1 cellular context compared by ENCODE assay signal in the genomic region with DNA sequence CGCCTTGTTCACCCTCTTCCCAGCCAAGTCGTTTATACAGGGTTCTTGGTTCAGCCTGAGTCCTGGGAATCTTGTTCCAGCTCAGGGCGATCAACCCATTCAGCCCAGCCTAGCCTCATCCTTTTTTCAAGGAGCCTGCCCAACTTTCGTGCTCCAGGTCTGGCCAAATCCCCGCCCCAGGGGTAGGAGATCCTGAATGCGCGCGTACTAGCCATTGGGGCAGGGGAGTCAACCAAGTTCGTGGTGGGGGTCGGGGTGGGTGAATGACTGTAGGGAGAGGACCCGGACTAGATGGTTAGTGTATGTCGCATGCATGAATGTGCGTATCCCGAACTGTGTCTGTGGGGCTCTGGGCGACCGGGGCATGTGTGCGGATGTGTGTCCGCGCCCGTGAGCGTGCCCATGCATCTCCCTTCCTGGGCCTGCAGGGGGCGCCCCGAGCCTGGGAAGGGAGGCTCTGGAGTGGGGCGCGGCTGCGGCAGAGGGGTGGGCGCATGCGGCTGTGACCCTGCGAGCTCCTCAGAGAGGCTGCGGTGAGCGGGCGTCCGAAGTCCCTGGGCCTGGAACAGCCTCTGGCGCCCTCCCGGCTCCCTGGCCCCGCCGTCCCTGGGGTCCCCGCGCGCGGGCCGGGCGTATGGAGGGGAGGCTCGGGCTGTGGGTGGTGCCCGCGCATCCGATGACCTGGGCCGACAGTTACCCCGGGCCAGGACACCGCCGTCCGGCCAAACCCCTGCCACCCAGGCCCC.
A peak's percentile ranks its signal among the peaks of the same experiment; 100 is the strongest.
TF ChIP-seq lines count a peak whose summit lies in the region.

No MANE protein-coding gene starts in this region.

TF ChIP-seq in HepG2, 621 proteins besides CTCF, POLR2A, EP300 and RAD21 (continued from another document and continues in another):
- TF ChIP-seq PBX3 (CRISPR knock-in tag; IDR thresholded peaks at IDR 0.05; ENCODE audit: borderline replicate concordance) (no peak), TAF15 (IDR thresholded peaks at IDR 0.05; ENCODE audit: low read depth, low read length, poor library complexity, severe bottlenecking) (no peak), ZNF768 (CRISPR knock-in tag; IDR thresholded peaks at IDR 0.05) (peak; percentile 23; the same call in 1 of the 2 replicates), GABPB1 (CRISPR knock-in tag; IDR thresholded peaks at IDR 0.05) (peak; percentile 53; the same call in 1 of the 2 replicates), ATM (IDR thresholded peaks at IDR 0.05; ENCODE audit: borderline replicate concordance) (no peak), SP5 (CRISPR knock-in tag; IDR thresholded peaks at IDR 0.05; ENCODE audit: borderline replicate concordance, low read depth) (no peak), PRMT3 (CRISPR knock-in tag; IDR thresholded peaks at IDR 0.05; ENCODE audit: borderline replicate concordance, low read depth) (no peak), ZNF563 (CRISPR knock-in tag; IDR thresholded peaks at IDR 0.05) (no peak), ZNF75D (CRISPR knock-in tag; IDR thresholded peaks at IDR 0.05; ENCODE audit: borderline replicate concordance) (no peak), HHEX (CRISPR knock-in tag; IDR thresholded peaks at IDR 0.05) (no peak), CC2D1A (CRISPR knock-in tag; IDR thresholded peaks at IDR 0.05) (no peak), RCOR2 (CRISPR knock-in tag; IDR thresholded peaks at IDR 0.05) (no peak), ZSCAN21 (CRISPR knock-in tag; IDR thresholded peaks at IDR 0.05; ENCODE audit: borderline replicate concordance) (no peak), ZBTB10 (CRISPR knock-in tag; IDR thresholded peaks at IDR 0.05; ENCODE audit: borderline replicate concordance) (no peak), ELF4 (CRISPR knock-in tag; IDR thresholded peaks at IDR 0.05; ENCODE audit: borderline replicate concordance) (no peak), ELF3 (CRISPR knock-in tag; IDR thresholded peaks at IDR 0.05) (no peak), ZNF616 (CRISPR knock-in tag; IDR thresholded peaks at IDR 0.05; ENCODE audit: low read depth) (no peak), ZNF574 (CRISPR knock-in tag; IDR thresholded peaks at IDR 0.05) (peak; percentile 46; the same call in 1 of the 2 replicates), ZNF878 (CRISPR knock-in tag; IDR thresholded peaks at IDR 0.05) (no peak), CBFB (CRISPR knock-in tag; IDR thresholded peaks at IDR 0.05) (0 out of 2 replicates have a peak, but pooled peaks have one; percentile 43), ZSCAN25 (CRISPR knock-in tag; IDR thresholded peaks at IDR 0.05) (no peak), ZNF451 (CRISPR knock-in tag; IDR thresholded peaks at IDR 0.05) (0 out of 2 replicates have a peak, but pooled peaks have one; percentile 59), MZF1 (CRISPR knock-in tag; IDR thresholded peaks at IDR 0.05; ENCODE audit: borderline replicate concordance) (no peak), KDM5B (CRISPR knock-in tag; IDR thresholded peaks at IDR 0.05; ENCODE audit: borderline replicate concordance) (peak; percentile 61; the same call in 1 of the 2 replicates), POLR2AphosphoS2 (IDR thresholded peaks at IDR 0.05; ENCODE audit: low read depth, low read length) (no peak), KLF12 (CRISPR knock-in tag; IDR thresholded peaks at IDR 0.05; ENCODE audit: borderline replicate concordance) (no peak), BHLHE40 (IDR thresholded peaks at IDR 0.05; ENCODE audit: low read length) (0 out of 2 replicates have a peak, but pooled peaks have one; percentile 52), CREB3 (CRISPR knock-in tag; IDR thresholded peaks at IDR 0.05) (no peak), KDM4B (CRISPR knock-in tag; IDR thresholded peaks at IDR 0.05) (no peak), ZBTB44 (CRISPR knock-in tag; IDR thresholded peaks at IDR 0.05) (no peak), GFI1 (CRISPR knock-in tag; IDR thresholded peaks at IDR 0.05; ENCODE audit: borderline replicate concordance) (no peak)
- TF ChIP-seq, protein P1, sequence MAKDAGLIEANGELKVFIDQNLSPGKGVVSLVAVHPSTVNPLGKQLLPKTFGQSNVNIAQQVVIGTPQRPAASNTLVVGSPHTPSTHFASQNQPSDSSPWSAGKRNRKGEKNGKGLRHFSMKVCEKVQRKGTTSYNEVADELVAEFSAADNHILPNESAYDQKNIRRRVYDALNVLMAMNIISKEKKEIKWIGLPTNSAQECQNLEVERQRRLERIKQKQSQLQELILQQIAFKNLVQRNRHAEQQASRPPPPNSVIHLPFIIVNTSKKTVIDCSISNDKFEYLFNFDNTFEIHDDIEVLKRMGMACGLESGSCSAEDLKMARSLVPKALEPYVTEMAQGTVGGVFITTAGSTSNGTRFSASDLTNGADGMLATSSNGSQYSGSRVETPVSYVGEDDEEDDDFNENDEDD (CRISPR knock-in tag; IDR thresholded peaks at IDR 0.05; ENCODE audit: borderline replicate concordance) = no peak
- TF ChIP-seq, protein P2, sequence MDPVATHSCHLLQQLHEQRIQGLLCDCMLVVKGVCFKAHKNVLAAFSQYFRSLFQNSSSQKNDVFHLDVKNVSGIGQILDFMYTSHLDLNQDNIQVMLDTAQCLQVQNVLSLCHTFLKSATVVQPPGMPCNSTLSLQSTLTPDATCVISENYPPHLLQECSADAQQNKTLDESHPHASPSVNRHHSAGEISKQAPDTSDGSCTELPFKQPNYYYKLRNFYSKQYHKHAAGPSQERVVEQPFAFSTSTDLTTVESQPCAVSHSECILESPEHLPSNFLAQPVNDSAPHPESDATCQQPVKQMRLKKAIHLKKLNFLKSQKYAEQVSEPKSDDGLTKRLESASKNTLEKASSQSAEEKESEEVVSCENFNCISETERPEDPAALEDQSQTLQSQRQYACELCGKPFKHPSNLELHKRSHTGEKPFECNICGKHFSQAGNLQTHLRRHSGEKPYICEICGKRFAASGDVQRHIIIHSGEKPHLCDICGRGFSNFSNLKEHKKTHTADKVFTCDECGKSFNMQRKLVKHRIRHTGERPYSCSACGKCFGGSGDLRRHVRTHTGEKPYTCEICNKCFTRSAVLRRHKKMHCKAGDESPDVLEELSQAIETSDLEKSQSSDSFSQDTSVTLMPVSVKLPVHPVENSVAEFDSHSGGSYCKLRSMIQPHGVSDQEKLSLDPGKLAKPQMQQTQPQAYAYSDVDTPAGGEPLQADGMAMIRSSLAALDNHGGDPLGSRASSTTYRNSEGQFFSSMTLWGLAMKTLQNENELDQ (CRISPR knock-in tag; IDR thresholded peaks at IDR 0.05; ENCODE audit: borderline replicate concordance) = no peak
- TF ChIP-seq, protein P3, sequence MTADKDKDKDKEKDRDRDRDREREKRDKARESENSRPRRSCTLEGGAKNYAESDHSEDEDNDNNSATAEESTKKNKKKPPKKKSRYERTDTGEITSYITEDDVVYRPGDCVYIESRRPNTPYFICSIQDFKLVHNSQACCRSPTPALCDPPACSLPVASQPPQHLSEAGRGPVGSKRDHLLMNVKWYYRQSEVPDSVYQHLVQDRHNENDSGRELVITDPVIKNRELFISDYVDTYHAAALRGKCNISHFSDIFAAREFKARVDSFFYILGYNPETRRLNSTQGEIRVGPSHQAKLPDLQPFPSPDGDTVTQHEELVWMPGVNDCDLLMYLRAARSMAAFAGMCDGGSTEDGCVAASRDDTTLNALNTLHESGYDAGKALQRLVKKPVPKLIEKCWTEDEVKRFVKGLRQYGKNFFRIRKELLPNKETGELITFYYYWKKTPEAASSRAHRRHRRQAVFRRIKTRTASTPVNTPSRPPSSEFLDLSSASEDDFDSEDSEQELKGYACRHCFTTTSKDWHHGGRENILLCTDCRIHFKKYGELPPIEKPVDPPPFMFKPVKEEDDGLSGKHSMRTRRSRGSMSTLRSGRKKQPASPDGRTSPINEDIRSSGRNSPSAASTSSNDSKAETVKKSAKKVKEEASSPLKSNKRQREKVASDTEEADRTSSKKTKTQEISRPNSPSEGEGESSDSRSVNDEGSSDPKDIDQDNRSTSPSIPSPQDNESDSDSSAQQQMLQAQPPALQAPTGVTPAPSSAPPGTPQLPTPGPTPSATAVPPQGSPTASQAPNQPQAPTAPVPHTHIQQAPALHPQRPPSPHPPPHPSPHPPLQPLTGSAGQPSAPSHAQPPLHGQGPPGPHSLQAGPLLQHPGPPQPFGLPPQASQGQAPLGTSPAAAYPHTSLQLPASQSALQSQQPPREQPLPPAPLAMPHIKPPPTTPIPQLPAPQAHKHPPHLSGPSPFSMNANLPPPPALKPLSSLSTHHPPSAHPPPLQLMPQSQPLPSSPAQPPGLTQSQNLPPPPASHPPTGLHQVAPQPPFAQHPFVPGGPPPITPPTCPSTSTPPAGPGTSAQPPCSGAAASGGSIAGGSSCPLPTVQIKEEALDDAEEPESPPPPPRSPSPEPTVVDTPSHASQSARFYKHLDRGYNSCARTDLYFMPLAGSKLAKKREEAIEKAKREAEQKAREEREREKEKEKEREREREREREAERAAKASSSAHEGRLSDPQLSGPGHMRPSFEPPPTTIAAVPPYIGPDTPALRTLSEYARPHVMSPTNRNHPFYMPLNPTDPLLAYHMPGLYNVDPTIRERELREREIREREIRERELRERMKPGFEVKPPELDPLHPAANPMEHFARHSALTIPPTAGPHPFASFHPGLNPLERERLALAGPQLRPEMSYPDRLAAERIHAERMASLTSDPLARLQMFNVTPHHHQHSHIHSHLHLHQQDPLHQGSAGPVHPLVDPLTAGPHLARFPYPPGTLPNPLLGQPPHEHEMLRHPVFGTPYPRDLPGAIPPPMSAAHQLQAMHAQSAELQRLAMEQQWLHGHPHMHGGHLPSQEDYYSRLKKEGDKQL (CRISPR knock-in tag; IDR thresholded peaks at IDR 0.05; ENCODE audit: low read depth) = no peak
